In the genomic region with DNA sequence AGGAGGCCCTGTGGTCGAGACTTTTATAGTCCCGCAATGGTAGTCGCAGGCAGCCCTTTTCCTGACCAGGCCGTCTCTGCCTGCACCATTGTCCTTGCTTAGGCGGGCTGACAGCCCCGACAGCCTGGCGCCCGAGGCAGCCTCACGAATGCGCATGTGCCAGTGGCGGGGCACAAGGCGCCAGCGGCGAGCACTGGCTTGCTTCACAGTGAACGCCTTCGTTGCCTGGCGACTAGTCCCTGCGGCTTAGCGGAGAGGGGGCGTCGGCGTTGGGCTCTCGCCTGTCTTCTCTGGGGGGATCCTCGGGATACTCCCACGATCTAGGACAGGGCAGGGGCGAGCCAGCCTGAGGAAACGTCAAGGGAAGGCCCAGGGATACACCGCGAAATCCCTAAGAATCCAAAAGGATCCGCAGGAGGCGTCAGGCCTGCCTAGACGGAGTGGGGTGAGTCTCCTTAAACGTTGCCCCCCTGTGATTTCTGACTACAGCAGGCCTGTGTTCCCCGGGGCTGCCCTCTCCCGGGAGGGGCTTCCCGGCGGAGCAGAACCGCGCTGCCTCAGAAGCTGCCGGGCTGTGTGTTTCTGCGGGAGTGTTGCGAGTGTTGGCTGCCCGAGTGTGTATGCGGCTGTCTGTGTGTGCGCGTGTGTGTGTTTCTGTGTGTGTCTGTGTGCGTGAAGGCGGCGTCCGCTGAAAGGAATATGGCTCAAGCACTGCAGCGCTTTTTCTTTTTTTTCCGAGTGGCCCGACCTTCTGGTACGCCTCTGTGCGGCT, we compare ENCODE assay signal across 8 cellular contexts. TPM values are rescaled to one million over a fixed set of nuclear protein-coding genes. Genes with fewer than 3 reads are reported as not detected.
A peak's percentile ranks its signal among the peaks of the same experiment; 100 is the strongest.
DNase-seq lines count a peak whose midpoint lies in the region; ATAC-seq and TF ChIP-seq lines count a peak whose summit lies in the region.

No MANE protein-coding gene starts in this region.

- H3K36me3 ChIP-seq in right lobe of liver = no peaks in the 10 kb centered on the region

- peak overlapping the region; percentile 54 for H3K4me3 ChIP-seq in AG10803 (ENCODE audit: low read length)
- H3K4me3 ChIP-seq in dorsolateral prefrontal cortex = peak overlapping the region; percentile 22 to 71 (median 53)
- peak overlapping the region; percentile 8 to 39 (median 14) for H3K4me3 ChIP-seq in right lobe of liver

- H3K9me3 ChIP-seq in right lobe of liver = no peaks in the 10 kb centered on the region

- WGBS in right lobe of liver (ENCODE audit: insufficient coverage, low coverage, low lambda C conversion rate, missing lambda C conversion rate) = 20% methylated on average over 19 of the region's 55 CpGs

- no peaks in the 10 kb centered on the region for H3K4me1 ChIP-seq in right lobe of liver

- H3K27ac ChIP-seq in dorsolateral prefrontal cortex (peak overlapping the region in 16 of 59 donors; percentile 1 to 69 (median 36)), right lobe of liver (no peak overlapping the region), substantia nigra (ENCODE audit: low read depth, low read length, poor library complexity, severe bottlenecking) (no peak overlapping the region)

- ATAC-seq in right lobe of liver = peak; percentile 61 to 79 (median 72)
- no peak for ATAC-seq in GM21825 (IDR thresholded peaks at IDR 0.05; ENCODE audit: unreplicated experiment)
- no peak for ATAC-seq in HG03025 (IDR thresholded peaks at IDR 0.05; ENCODE audit: low FRiP score, unreplicated experiment)

- DNase-seq in AG10803 (ENCODE audit: low read depth) (peak; percentile 24), NCI-H2196 treated with DMSO at 0.1 percent for 48 hours (lab: John Stamatoyannopoulos, UW; ENCODE audit: unreplicated experiment) (peak; percentile 23), dorsolateral prefrontal cortex (peak in 8 of 10 donors; percentile 55 to 85 (median 66)), right lobe of liver (peak in 2 of 3 donors; percentile 48 to 54), substantia nigra (lab: John Stamatoyannopoulos, UW) (peak in 45 of 49 donors; percentile 15 to 86 (median 60)), foreskin melanocyte (no peak)

- intact Hi-C loops in dorsolateral prefrontal cortex (cut with DNase I) (loop anchor here in 1 of 2 donors (10.0 kb wide), 1 partner anchor 88 kb away; the partner anchor contains the start of gene ZNF138), right lobe of liver (cut with DNase I) (no loop called here)

- TF ChIP-seq CTCF in AG10803 (conservative IDR thresholded peaks at IDR 0.05; ENCODE audit: low read length) (no peak), dorsolateral prefrontal cortex (IDR thresholded peaks at IDR 0.05 in 54 of 56, conservative IDR thresholded peaks at IDR 0.05 in 2 of 56; ENCODE audit: low read depth in 1 of 56, partially characterized antibody in 56 of 56) (peak in 2 of 56 donors; percentile 16 to 17), right lobe of liver (IDR thresholded peaks at IDR 0.05) (no peak)

- no peaks in the 10 kb centered on the region for H3K27me3 ChIP-seq in dorsolateral prefrontal cortex
- H3K27me3 ChIP-seq in right lobe of liver = no peaks in the 10 kb centered on the region

- no peak for TF ChIP-seq POLR2A in right lobe of liver (IDR thresholded peaks at IDR 0.05)

RNA-seq across cellular contexts. Expression of gene ZNF273, which starts 20.5 kb away (rescaled TPM):
- total RNA-seq in dorsolateral prefrontal cortex (10 to 100 TPM; 15.4 to 66.1 (median 37.2) TPM), right lobe of liver (under 1 TPM; 0.24 to 1.00 (median 0.78) TPM)

Comparison
In these comparisons a context has a peak if more than half of its experiments do, and no peak if none do; other contexts are left out.
1. ATAC-seq: peak in right lobe of liver (4 of 4); none in GM21825 (single experiment) and HG03025 (single experiment).
2. RNA of gene ZNF273, which starts 20.5 kb away (total RNA-seq): 15.4 to 66.1 TPM in dorsolateral prefrontal cortex; 0.24 to 1.00 TPM in right lobe of liver; every median in the first group is over 4 times any median in the second.
3. Peak in every context shown above with its lines, with median percentiles within 50 percentile points of each other: H3K4me3 ChIP-seq.